1 cellular context compared by ENCODE assay signal in the genomic region with DNA sequence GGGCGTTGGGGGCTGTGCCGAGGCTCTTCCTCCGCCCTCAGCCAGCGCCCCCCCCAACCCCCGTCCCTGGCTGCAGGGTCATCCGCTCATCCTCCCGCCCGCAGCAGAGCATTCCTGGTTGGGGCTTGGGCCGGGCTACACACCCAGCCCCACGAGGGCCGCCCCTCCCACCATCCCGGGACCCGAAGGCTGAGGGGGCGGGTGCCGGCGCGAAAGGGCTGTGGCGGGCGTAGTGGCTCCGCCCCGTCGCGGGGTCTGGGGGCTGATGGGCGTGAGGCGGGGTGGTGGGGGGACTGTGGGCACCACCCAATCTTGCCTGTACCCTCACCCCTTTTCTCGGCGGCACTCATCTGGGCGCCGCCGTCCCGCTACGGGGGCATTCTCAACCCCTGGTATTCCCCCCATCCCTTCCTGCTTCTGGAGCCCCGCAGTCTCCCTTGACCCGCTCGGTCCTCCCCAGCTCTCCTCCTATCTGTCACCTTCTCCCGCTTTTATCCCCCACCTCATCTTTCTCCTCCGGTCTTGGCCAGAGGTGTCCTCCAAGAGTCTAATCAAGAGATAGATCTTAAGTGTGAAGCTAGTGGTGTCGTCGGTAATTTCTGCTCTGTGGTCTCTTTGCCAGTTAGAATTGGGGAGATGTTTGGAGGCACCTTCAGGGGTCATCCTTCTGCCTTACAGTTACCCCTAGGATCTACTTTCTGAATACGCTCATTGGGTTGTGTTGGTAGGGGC.
A peak's percentile ranks its signal among the peaks of the same experiment; 100 is the strongest.
TF ChIP-seq lines count a peak whose summit lies in the region.

No MANE protein-coding gene starts in this region.

TF ChIP-seq in WTC11, 78 proteins besides CTCF, POLR2A, EP300 and RAD21 (continued from another document):
- TF ChIP-seq, protein P1, sequence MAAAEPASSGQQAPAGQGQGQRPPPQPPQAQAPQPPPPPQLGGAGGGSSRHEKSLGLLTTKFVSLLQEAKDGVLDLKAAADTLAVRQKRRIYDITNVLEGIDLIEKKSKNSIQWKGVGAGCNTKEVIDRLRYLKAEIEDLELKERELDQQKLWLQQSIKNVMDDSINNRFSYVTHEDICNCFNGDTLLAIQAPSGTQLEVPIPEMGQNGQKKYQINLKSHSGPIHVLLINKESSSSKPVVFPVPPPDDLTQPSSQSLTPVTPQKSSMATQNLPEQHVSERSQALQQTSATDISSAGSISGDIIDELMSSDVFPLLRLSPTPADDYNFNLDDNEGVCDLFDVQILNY (CRISPR knock-in tag; IDR thresholded peaks at IDR 0.05) = peak; percentile 55; the same call in 1 of the 2 replicates
- TF ChIP-seq, protein P2, sequence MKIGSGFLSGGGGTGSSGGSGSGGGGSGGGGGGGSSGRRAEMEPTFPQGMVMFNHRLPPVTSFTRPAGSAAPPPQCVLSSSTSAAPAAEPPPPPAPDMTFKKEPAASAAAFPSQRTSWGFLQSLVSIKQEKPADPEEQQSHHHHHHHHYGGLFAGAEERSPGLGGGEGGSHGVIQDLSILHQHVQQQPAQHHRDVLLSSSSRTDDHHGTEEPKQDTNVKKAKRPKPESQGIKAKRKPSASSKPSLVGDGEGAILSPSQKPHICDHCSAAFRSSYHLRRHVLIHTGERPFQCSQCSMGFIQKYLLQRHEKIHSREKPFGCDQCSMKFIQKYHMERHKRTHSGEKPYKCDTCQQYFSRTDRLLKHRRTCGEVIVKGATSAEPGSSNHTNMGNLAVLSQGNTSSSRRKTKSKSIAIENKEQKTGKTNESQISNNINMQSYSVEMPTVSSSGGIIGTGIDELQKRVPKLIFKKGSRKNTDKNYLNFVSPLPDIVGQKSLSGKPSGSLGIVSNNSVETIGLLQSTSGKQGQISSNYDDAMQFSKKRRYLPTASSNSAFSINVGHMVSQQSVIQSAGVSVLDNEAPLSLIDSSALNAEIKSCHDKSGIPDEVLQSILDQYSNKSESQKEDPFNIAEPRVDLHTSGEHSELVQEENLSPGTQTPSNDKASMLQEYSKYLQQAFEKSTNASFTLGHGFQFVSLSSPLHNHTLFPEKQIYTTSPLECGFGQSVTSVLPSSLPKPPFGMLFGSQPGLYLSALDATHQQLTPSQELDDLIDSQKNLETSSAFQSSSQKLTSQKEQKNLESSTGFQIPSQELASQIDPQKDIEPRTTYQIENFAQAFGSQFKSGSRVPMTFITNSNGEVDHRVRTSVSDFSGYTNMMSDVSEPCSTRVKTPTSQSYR (CRISPR knock-in tag; IDR thresholded peaks at IDR 0.05) = 0 out of 2 replicates have a peak, but pooled peaks have one; percentile 24
